Comparison of ENCODE assay signal across 8 cellular contexts in the genomic region with DNA sequence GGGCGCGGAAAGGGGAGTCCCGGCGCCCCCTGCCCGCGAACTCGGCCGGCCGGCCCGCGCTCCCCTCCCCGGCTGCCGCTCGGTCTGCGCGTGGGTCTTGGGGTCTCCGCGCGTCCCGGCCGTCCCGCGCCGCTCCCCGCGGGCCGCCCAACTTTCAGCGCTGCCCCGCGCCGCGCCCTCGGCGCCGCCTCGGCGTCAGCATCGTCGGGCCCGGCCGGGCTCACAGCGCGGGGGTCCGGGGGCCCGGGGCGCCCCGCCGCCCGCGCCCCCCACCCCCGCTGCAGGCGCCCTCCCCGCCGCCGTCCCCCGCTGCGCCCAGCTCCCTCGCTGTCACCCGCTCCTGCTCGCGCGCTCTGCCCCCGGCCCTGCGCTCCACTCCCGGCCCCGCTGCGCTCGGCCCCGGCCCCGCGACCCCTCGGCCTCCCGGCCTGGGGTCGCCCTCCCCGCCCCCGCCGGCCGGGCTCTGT. TPM values are rescaled to one million over a fixed set of nuclear protein-coding genes. Genes with fewer than 3 reads are reported as not detected.
DNase-seq lines count a peak whose midpoint lies in the region; ATAC-seq and TF ChIP-seq lines count a peak whose summit lies in the region.
"Had no signal": no experiment of that assay in that cellular context is flagged by ENCODE, and none has a peak within 500 bp of the region (broad histone marks: within the 10 kb centered on the region; RNA-seq: fewer than 3 reads in every experiment).

Gene KCNJ4 (minus strand): TSS at position 137 of the 467 bp plus-strand sequence. CDS start 27,067 bp downstream, outside the sequence.

- H3K27ac ChIP-seq in HUES64 (ENCODE audit: low read depth, low read length): no peak within 1 kb of the TSS
- H3K27ac ChIP-seq in stomach smooth muscle (ENCODE audit: low read length): no peak within 1 kb of the TSS
- H3K27ac ChIP-seq: thyroid gland had no signal

- DNase-seq in astrocyte of the cerebellum (ENCODE audit: low read depth) (no peak), NCI-H2081 (lab: John Stamatoyannopoulos, UW) (no peak)
- DNase-seq in activated CD4-positive, alpha-beta T cell treated with anti-CD3 and anti-CD28 coated beads, Interleukin-2, amount 50 U/mL, for 1 hour: no peak

- under 1% methylated on average over 78 of the region's 78 CpGs for WGBS in HUES64

- peak within 1 kb of the TSS; percentile 52 for H3K4me3 ChIP-seq in HUES64 (ENCODE audit: low read length)
- H3K4me3 ChIP-seq in astrocyte of the cerebellum (ENCODE audit: low read depth, low read length): peak within 1 kb of the TSS; percentile 27
- peak within 1 kb of the TSS; percentile 61 for H3K4me3 ChIP-seq in iPS-18c (ENCODE audit: insufficient read depth, low read depth, low read length)
- peak within 1 kb of the TSS; percentile 25 to 59 for H3K4me3 ChIP-seq in stomach smooth muscle (ENCODE audit: low read length in 2 of 2)

- TF ChIP-seq CTCF in astrocyte of the cerebellum (IDR thresholded peaks at IDR 0.05; ENCODE audit: low read depth, low read length, missing control alignments): no peak

- H3K4me1 ChIP-seq in HUES64 (ENCODE audit: insufficient read depth, low read length) (0 out of 2 replicates have a peak, but pooled peaks cover 3% of the 10 kb centered on the region), stomach smooth muscle (ENCODE audit: control insufficient read depth, insufficient read depth, low read length) (peaks cover 22% of the 10 kb centered on the region)

- H3K36me3 ChIP-seq in HUES64 (ENCODE audit: insufficient read depth, low read length): no peaks in the 10 kb centered on the region
- H3K36me3 ChIP-seq in stomach smooth muscle (ENCODE audit: control insufficient read depth in 2 of 2, insufficient read depth in 2 of 2, low read length in 2 of 2): no peaks in the 10 kb centered on the region
- H3K36me3 ChIP-seq: thyroid gland had no signal

- no peaks in the 10 kb centered on the region for H3K9me3 ChIP-seq in HUES64 (ENCODE audit: insufficient read depth, low read depth, low read length)
- H3K9me3 ChIP-seq in iPS-18c (ENCODE audit: control insufficient read depth, insufficient read depth, low read length): no peaks in the 10 kb centered on the region
- no peaks in the 10 kb centered on the region for H3K9me3 ChIP-seq in stomach smooth muscle (ENCODE audit: control insufficient read depth in 2 of 2, low read length in 2 of 2)
- H3K9me3 ChIP-seq: thyroid gland had no signal

- no peak for ATAC-seq in GM19324 (IDR thresholded peaks at IDR 0.05; ENCODE audit: low FRiP score, unreplicated experiment)

- in situ Hi-C loops in astrocyte of the cerebellum (cut with HindIII; ENCODE audit: low sequenced_read_pairs): no loop called here

- H3K9ac ChIP-seq in HUES64 (ENCODE audit: low read depth, low read length) (no peak within 1 kb of the TSS; the same call in 1 of the 2 replicates), stomach smooth muscle (ENCODE audit: low read length in 2 of 2) (no peak within 1 kb of the TSS)

- peaks cover 78% of the 10 kb centered on the region for H3K27me3 ChIP-seq in HUES64 (ENCODE audit: insufficient read depth, low read length)
- H3K27me3 ChIP-seq in stomach smooth muscle (ENCODE audit: control insufficient read depth in 1 of 2, insufficient read depth in 2 of 2, low read length in 2 of 2): peaks cover 35 to 59% of the 10 kb centered on the region in 2 donors
- H3K27me3 ChIP-seq: thyroid gland had no signal

RNA-seq across cellular contexts. Expression of gene KCNJ4, which starts in this region (rescaled TPM):
- polyA plus RNA-seq in HUES64 (2013, experiment 1 of 2): 0.60 TPM
- polyA plus RNA-seq in HUES64 (2013, experiment 2 of 2): 1.5 TPM
